In the genomic region with DNA sequence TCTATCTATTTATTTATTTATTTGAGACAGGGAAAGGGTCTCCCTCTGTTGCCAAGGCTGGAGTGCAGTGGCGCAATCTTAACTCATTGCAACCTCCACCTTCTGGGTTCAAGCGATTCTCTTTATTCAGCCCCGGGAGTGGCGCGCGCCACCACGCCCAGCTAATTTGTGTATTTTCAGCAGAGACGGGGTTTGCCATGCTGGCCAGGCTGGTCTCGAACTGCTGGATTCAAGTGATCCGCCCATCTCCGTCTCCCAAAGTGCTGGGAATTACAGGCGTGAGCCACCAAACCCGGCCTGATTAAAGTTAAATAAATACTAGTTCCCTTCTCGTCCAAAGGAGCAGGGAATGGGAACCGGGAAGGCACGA, we compare ENCODE assay signal across 8 cellular contexts. TPM values are rescaled to one million over a fixed set of nuclear protein-coding genes. Genes with fewer than 3 reads are reported as not detected.
DNase-seq lines count a peak whose midpoint lies in the region; ATAC-seq and TF ChIP-seq lines count a peak whose summit lies in the region.

No MANE protein-coding gene starts in this region.

- ATAC-seq in GM21515 (IDR thresholded peaks at IDR 0.05; ENCODE audit: unreplicated experiment) (no peak), HG02852 (IDR thresholded peaks at IDR 0.05; ENCODE audit: unreplicated experiment) (no peak)

- H3K36me3 ChIP-seq in PC-9 (ENCODE audit: low read depth) (no peaks in the 10 kb centered on the region), ovary (no peaks in the 10 kb centered on the region)

- DNase-seq in Calu3 (no peak), PC-9 (no peak), epithelial cell of prostate (ENCODE audit: low read depth, low spot score) (no peak), ovary (peak in 4 of 5 donors; percentile 36 to 63 (median 58)), C1 segment of cervical spinal cord (lab: John Stamatoyannopoulos, UW) (no peak), A172 (ENCODE audit: low spot score) (no peak)

- TF ChIP-seq POLR2A in ovary (IDR thresholded peaks at IDR 0.05), result no peak

- H3K4me3 Mint-ChIP-seq in Calu3 (ENCODE audit: low read depth, unreplicated experiment), result peak overlapping the region; percentile 98

- H3K4me1 Mint-ChIP-seq in Calu3 (ENCODE audit: low read depth, unreplicated experiment), result peaks cover 26% of the 10 kb centered on the region

- H3K9me2 ChIP-seq in PC-9 (ENCODE audit: insufficient read depth), result no peaks in the 10 kb centered on the region

- H3K4me2 ChIP-seq in PC-9, result peak overlapping the region; percentile 94

- peaks cover 18% of the 10 kb centered on the region for H3K4me1 ChIP-seq in PC-9 (replicated peaks; ENCODE audit: insufficient read depth)
- H3K4me1 ChIP-seq in ovary (ENCODE audit: insufficient read depth), result peaks cover 3% of the 10 kb centered on the region

- peaks cover 54% of the 10 kb centered on the region for H3K36me3 Mint-ChIP-seq in Calu3 (ENCODE audit: insufficient read depth, unreplicated experiment)

- H3F3A ChIP-seq in PC-9 (ENCODE audit: insufficient read depth, low read depth), result peaks cover 24% of the 10 kb centered on the region; the same call in 1 of the 2 replicates

- POLR2A ChIA-PET in PC-9 (lab: Charles Lee; ENCODE audit: unreplicated experiment), result no interaction called here

- TF ChIP-seq CTCF in Calu3 (IDR thresholded peaks at IDR 0.05; ENCODE audit: unreplicated experiment), result no peak
- TF ChIP-seq CTCF in PC-9 (conservative IDR thresholded peaks at IDR 0.05), result no peak
- TF ChIP-seq CTCF in ovary (IDR thresholded peaks at IDR 0.05), result no peak

- intact Hi-C loops in Calu3 (cut with micrococcal nuclease; ENCODE audit: unreplicated experiment), result loop anchor here (5.0 to 10.0 kb wide), 2 partner anchors 123 to 211 kb away; partner anchors contain the start of genes AAMP and PNKD
- intact Hi-C loops in PC-9 (cut with micrococcal nuclease; ENCODE audit: unreplicated experiment), result loop anchor here (5.0 kb wide), 4 partner anchors 38 to 608 kb away; partner anchors contain the start of genes CATIP and CXCR1
- intact Hi-C loops in ovary (cut with DNase I), result loop anchor here in 2 of 4 donors (5.0 to 10.0 kb wide), 2 partner anchors 103 to 211 kb away; partner anchors contain the start of gene TMBIM1 (in 1 of the 2)

- TF ChIP-seq EP300 in ovary (IDR thresholded peaks at IDR 0.05), result no peak

- H3K4me3 ChIP-seq in PC-9 (peak overlapping the region; percentile 89; the same call in 1 of the 2 replicates), ovary (peak overlapping the region; percentile 99)

- H3K27me3 ChIP-seq in PC-9 (ENCODE audit: insufficient read depth, low read depth), result no peaks in the 10 kb centered on the region
- H3K27me3 ChIP-seq in ovary, result no peaks in the 10 kb centered on the region

- no peaks in the 10 kb centered on the region for H3K27me3 Mint-ChIP-seq in Calu3 (ENCODE audit: unreplicated experiment)

- H3K27ac ChIP-seq in PC-9, result peak overlapping the region; percentile 79; the same call in 1 of the 2 replicates
- H3K27ac ChIP-seq in epithelial cell of prostate, result peak overlapping the region; percentile 99
- H3K27ac ChIP-seq in ovary, result peak overlapping the region in 1 of 2 donors; percentile 98

- CTCF ChIA-PET in Calu3 (lab: Charles Lee), result interaction anchor here (0.6 to 1.9 kb wide), 5 partner anchors 60 to 1231 kb away, joined by 3 to 12 read pairs (median 4); no protein-coding TSS in a partner anchor
- CTCF ChIA-PET in PC-9 (lab: Charles Lee), result interaction anchor here (0.6 to 1.0 kb wide), 2 partner anchors 95 to 103 kb away, joined by 3 read pairs; partner anchors contain the start of gene TMBIM1

- H3K9me3 Mint-ChIP-seq in Calu3 (ENCODE audit: low read depth, unreplicated experiment), result no peaks in the 10 kb centered on the region

- H3K9me3 ChIP-seq in PC-9 (ENCODE audit: insufficient read depth, low read depth), result no peaks in the 10 kb centered on the region
- H3K9me3 ChIP-seq in ovary, result no peaks in the 10 kb centered on the region

- peak overlapping the region; percentile 78 for H3K27ac Mint-ChIP-seq in Calu3 (ENCODE audit: unreplicated experiment)

- 26 to 38% (median 31%) methylated on average over 16 of the region's 16 CpGs for WGBS in ovary, 3 donors

- no peaks in the 10 kb centered on the region for H4K20me1 ChIP-seq in PC-9 (ENCODE audit: insufficient read depth)

- peaks cover 25% of the 10 kb centered on the region for H3K79me2 ChIP-seq in PC-9 (ENCODE audit: low read depth)

- BruUV-seq in Calu3 (replicated peaks; lab: Mats Ljungman, UMichigan), result no TSS peak
- no TSS peak for BruUV-seq in PC-9 (replicated peaks; lab: Mats Ljungman, UMichigan)

- peak overlapping the region; percentile 79 for H2AFZ ChIP-seq in PC-9

RNA-seq across cellular contexts. Expression of gene CTDSP1, which starts 4.2 kb away (rescaled TPM):
- total RNA-seq in Calu3 (2022), result 58.0 and 59.3 TPM in 2 replicates
- 61.8 and 69.6 TPM in 2 replicates for total RNA-seq in PC-9 (2021)
- 100 to 1,000 TPM in 5 of 7 donors, 10 to 100 TPM in 2; 68.8 to 211 (median 159) TPM for total RNA-seq in ovary
- polyA plus RNA-seq in ovary, result 100 to 1,000 TPM in 1 of 2 donors, 10 to 100 TPM in 1; 38.6 to 135 TPM
- 44.9 and 65.3 TPM in 2 replicates for total RNA-seq in A172 (2014; rRNA removed; shearing (Covaris generic))

RNA-seq across cellular contexts. Expression of gene SLC11A1, which starts 13.4 kb away (rescaled TPM):
- total RNA-seq in Calu3 (2022) (0.12 TPM in 1 of 2 replicates, not detected in the other), PC-9 (2021) (0.35 and 0.44 TPM in 2 replicates), ovary (10 to 100 TPM in 3 of 7 donors, 1 to 10 TPM in 4; 1.0 to 28.9 (median 8.7) TPM)
- polyA plus RNA-seq in ovary, result 1 to 10 TPM in 1 of 2 donors, under 1 TPM in 1; 0.83 to 3.0 TPM
- 0.19 TPM in 1 of 2 replicates, not detected in the other for total RNA-seq in A172 (2014; rRNA removed; shearing (Covaris generic))

RNA-seq across cellular contexts. Expression of gene VIL1, which starts 23.5 kb away (rescaled TPM):
- total RNA-seq in Calu3 (2022) (9.0 and 16.4 TPM in 2 replicates), PC-9 (2021) (not detected in 2 replicates), ovary (1 to 10 TPM in 1 of 7 donors, under 1 TPM in 1, not detected in 5; 0.38 to 1.3 TPM)
- polyA plus RNA-seq in ovary, result under 1 TPM in 1 of 2 donors, not detected in 1; 0.05 TPM
- total RNA-seq in A172 (2014; rRNA removed; shearing (Covaris generic)), result not detected in 2 replicates

RNA-seq across cellular contexts. Expression of gene CATIP, which starts 38.8 kb away (rescaled TPM):
- total RNA-seq in Calu3 (2022) (0.71 TPM in 1 of 2 replicates, not detected in the other), PC-9 (2021) (1.1 and 2.4 TPM in 2 replicates), ovary (1 to 10 TPM in 5 of 7 donors, not detected in 2; 1.2 to 9.4 (median 1.4) TPM)
- polyA plus RNA-seq in ovary, result under 1 TPM in 1 of 2 donors, not detected in 1; 0.12 TPM
- total RNA-seq in A172 (2014; rRNA removed; shearing (Covaris generic)), result not detected in 2 replicates

Comparison
In these comparisons a context has a peak if more than half of its experiments do, and no peak if none do; other contexts are left out.
1. DNase-seq: peak in ovary (4 of 5); none in Calu3 (single experiment), PC-9 (0 of 2), epithelial cell of prostate (single experiment), C1 segment of cervical spinal cord (0 of 14) and A172 (single experiment).